Comparison of ENCODE assay signal across 8 cellular contexts in genomic region chr10:96043157-96043894, GRCh38. TPM values are rescaled to one million over a fixed set of nuclear protein-coding genes. Genes with fewer than 3 reads are reported as not detected.
A peak's percentile ranks its signal among the peaks of the same experiment; 100 is the strongest.
DNase-seq lines count a peak whose midpoint lies in the region; ATAC-seq and TF ChIP-seq lines count a peak whose summit lies in the region.

CCNJ (plus strand) TSS chr10:96043583; CDS start chr10:96044394, 811 bp downstream.

- no peaks in the 10 kb centered on the region for H4K20me1 ChIP-seq in H9 (ENCODE audit: control insufficient read depth, insufficient read depth, insufficient read length)

- H3K9me3 Mint-ChIP-seq in H9, result peaks cover 0 to 4% of the 10 kb centered on the region in 2 experiments; a peak in 2 of 5 replicates
- H3K9me3 Mint-ChIP-seq in glutamatergic neuron (ENCODE audit: unreplicated experiment), result peaks cover 5% of the 10 kb centered on the region

- H3K18ac ChIP-seq in H9 (ENCODE audit: insufficient read length, low read depth, low read length), result peak within 1 kb of the TSS; percentile 93

- H3K79me1 ChIP-seq in H9 (ENCODE audit: insufficient read depth, low read depth, low read length, poor library complexity, severe bottlenecking), result no peaks in the 10 kb centered on the region

- H3K56ac ChIP-seq in H9 (ENCODE audit: insufficient read length, low read depth, low read length), result no peak within 1 kb of the TSS

- no peak within 1 kb of the TSS for H2BK120ac ChIP-seq in H9 (ENCODE audit: low read depth, low read length, poor library complexity, severe bottlenecking)

- peak within 1 kb of the TSS; percentile 38; the same call in 1 of the 2 replicates for H3K4ac ChIP-seq in H9 (ENCODE audit: low read depth, low read length)

- H3K4me1 Mint-ChIP-seq in H9 (peaks cover 23 to 26% of the 10 kb centered on the region in 2 experiments), glutamatergic neuron (ENCODE audit: low read depth, unreplicated experiment) (peaks cover 14% of the 10 kb centered on the region)

- H3T11ph ChIP-seq in H9 (ENCODE audit: low read length), result no peak within 1 kb of the TSS

- peak within 1 kb of the TSS; percentile 73 for H3K14ac ChIP-seq in H9 (ENCODE audit: insufficient read depth, low read length)

- peak; percentile 93 for ATAC-seq in omental fat pad (ENCODE audit: low FRiP score)

- H4K5ac ChIP-seq in H9 (ENCODE audit: insufficient read length, low read depth, low read length), result no peak within 1 kb of the TSS

- H3K4me2 ChIP-seq in H9 (ENCODE audit: insufficient read depth, insufficient read length, low read length), result peak within 1 kb of the TSS; percentile 94

- peak; percentile 99 for DNase-seq in GM03348 (ENCODE audit: low spot score)
- peak; percentile 91 for DNase-seq in H9
- peak; percentile 86 for DNase-seq in M059J (ENCODE audit: low read depth)
- peak; percentile 91 for DNase-seq in SK-N-DZ (ENCODE audit: low spot score)
- DNase-seq in activated naive CD4-positive, alpha-beta T cell treated with anti-CD3 and anti-CD28 coated beads, Interleukin-2, amount 50 U/mL, for 16 hours, result peak; percentile 86
- DNase-seq in glutamatergic neuron, result peak; percentile 94
- DNase-seq in omental fat pad (ENCODE audit: low spot score), result peak; percentile 58

- no peaks in the 10 kb centered on the region; the same call in 1 of the 2 replicates for H3K27me3 ChIP-seq in H9 (ENCODE audit: insufficient read depth, low read length)

- H3K9me3 ChIP-seq in H9 (ENCODE audit: control insufficient read depth, low read depth, low read length), result no peaks in the 10 kb centered on the region

- peak within 1 kb of the TSS; percentile 79 for H4K91ac ChIP-seq in H9 (ENCODE audit: insufficient read length, low read depth, low read length)

- H3K4me3 Mint-ChIP-seq in H9, result peak within 1 kb of the TSS; percentile 95
- H3K4me3 Mint-ChIP-seq in glutamatergic neuron (ENCODE audit: unreplicated experiment), result peak within 1 kb of the TSS; percentile 92

- no peak within 1 kb of the TSS for H3K23ac ChIP-seq in H9 (ENCODE audit: insufficient read length, low read depth, low read length)

- no peak within 1 kb of the TSS for H2BK12ac ChIP-seq in H9 (ENCODE audit: insufficient read length, low read depth, low read length)

- no CpG with 5 or more reads among the region's 87 CpGs for WGBS in H9 (ENCODE audit: extremely low coverage, insufficient read length, low lambda C conversion rate)

- H3K36me3 Mint-ChIP-seq in H9 (ENCODE audit: insufficient read depth in 1 of 3, low read depth in 3 of 3) (peaks cover 27 to 31% (median 28%) of the 10 kb centered on the region in 3 experiments), glutamatergic neuron (ENCODE audit: unreplicated experiment) (no peaks in the 10 kb centered on the region)

- peaks cover 23% of the 10 kb centered on the region; the same call in 1 of the 2 replicates for H3K79me2 ChIP-seq in H9 (ENCODE audit: insufficient read depth, low read length)

- no peak within 1 kb of the TSS for H4K8ac ChIP-seq in H9 (replicated peaks; ENCODE audit: insufficient read length, low read depth, low read length)

- no peaks in the 10 kb centered on the region for H3K4me1 ChIP-seq in H9 (ENCODE audit: insufficient read depth, low read length)

- no peak within 1 kb of the TSS for H2AFZ ChIP-seq in H9 (ENCODE audit: low read length)

- H3K27ac Mint-ChIP-seq in H9, result peak within 1 kb of the TSS in 2 of 3 experiments; percentile 93 to 96; a peak in 4 of 7 replicates
- H3K27ac Mint-ChIP-seq in glutamatergic neuron (ENCODE audit: unreplicated experiment), result peak within 1 kb of the TSS; percentile 88

- H3K27me3 Mint-ChIP-seq in H9 (ENCODE audit: low read depth) (peaks cover 14% of the 10 kb centered on the region), glutamatergic neuron (ENCODE audit: unreplicated experiment) (no peaks in the 10 kb centered on the region)

- H3K9ac ChIP-seq in H9 (ENCODE audit: extremely low read depth, insufficient read length, low read length), result peak within 1 kb of the TSS; percentile 90

- H3K27ac ChIP-seq in H9 (ENCODE audit: insufficient read length, low read depth, low read length) (no peak within 1 kb of the TSS), temporal lobe (ENCODE audit: low read depth, low read length) (no peak within 1 kb of the TSS)

- H3K23me2 ChIP-seq in H9 (ENCODE audit: insufficient read length, low read depth, low read length, poor library complexity, severe bottlenecking), result peaks cover 4% of the 10 kb centered on the region

- no peak within 1 kb of the TSS for H2BK5ac ChIP-seq in H9 (ENCODE audit: insufficient read length, low read length)

- TF ChIP-seq CTCF in H9 (conservative IDR thresholded peaks at IDR 0.05) (0 out of 3 replicates have a peak, but pooled peaks have one; percentile 13), glutamatergic neuron (IDR thresholded peaks at IDR 0.05; ENCODE audit: partially characterized antibody, unreplicated experiment) (no peak), omental fat pad (IDR thresholded peaks at IDR 0.05) (no peak)

- H2AK5ac ChIP-seq in H9 (ENCODE audit: insufficient read length, low read length), result no peak within 1 kb of the TSS

- no peak within 1 kb of the TSS for H2BK20ac ChIP-seq in H9 (ENCODE audit: low read depth, low read length, poor library complexity, severe bottlenecking)

- no peak within 1 kb of the TSS for H2BK15ac ChIP-seq in H9 (ENCODE audit: low read depth, low read length)

RNA-seq across cellular contexts. Expression of gene CCNJ, which starts in this region (rescaled TPM):
- total RNA-seq in H9 (2021) (36.8 and 38.3 TPM in 2 replicates), glutamatergic neuron (ENCODE audit: unreplicated experiment) (42.9 TPM), omental fat pad (10 to 100 TPM in 1 of 4 donors, 1 to 10 TPM in 3; 3.8 to 12.1 (median 5.1) TPM), temporal lobe (15.2 TPM)
- total RNA-seq in M059J (2014; rRNA removed; shearing (Covaris generic)), result 3.8 and 4.1 TPM in 2 replicates
- 25.2 and 26.9 TPM in 2 replicates for polyA plus RNA-seq in SK-N-DZ (2014; cell fraction: cytosol; rRNA removed)
- polyA plus RNA-seq in SK-N-DZ (2014; cell fraction: nucleus; rRNA removed), result 16.7 and 30.5 TPM in 2 replicates
